23 cellular contexts compared by ENCODE assay signal in genomic region chr20:50055524-50056083, GRCh38. TPM values are rescaled to one million over a fixed set of nuclear protein-coding genes. Genes with fewer than 3 reads are reported as not detected.
DNase-seq lines count a peak whose midpoint lies in the region; ATAC-seq and TF ChIP-seq lines count a peak whose summit lies in the region.
"Had no signal": no experiment of that assay in that cellular context is flagged by ENCODE, and none has a peak within 500 bp of the region (broad histone marks: within the 10 kb centered on the region; RNA-seq: fewer than 3 reads in every experiment).

No MANE protein-coding gene starts in this region.

- DNase-seq in SK-N-SH: no peak
- no peak for DNase-seq in caudate nucleus (lab: John Stamatoyannopoulos, UW)
- DNase-seq in mesothelial cell of epicardium (ENCODE audit: low spot score in 2 of 2, unreplicated experiment in 2 of 2): no peak
- DNase-seq in type B pancreatic cell (ENCODE audit: extremely low spot score, unreplicated experiment): no peak
- no peak for DNase-seq in activated gamma-delta T cell (lab: John Stamatoyannopoulos, UW)
- no peak for DNase-seq in DMS114 treated with DMSO at 0.1 percent for 48 hours (lab: John Stamatoyannopoulos, UW; ENCODE audit: unreplicated experiment)
- DNase-seq in hypothalamus (lab: John Stamatoyannopoulos, UW): no peak
- DNase-seq: 8988T; activated CD8-positive, alpha-beta T cell treated with anti-CD3 and anti-CD28 coated beads, Interleukin-2, amount 10 ng/mL, durations not matched to agents 7 days and 5 days; activated naive CD4-positive, alpha-beta T cell treated with Interleukin-2 at 50 U/mL for 16 hours; activated T-cell treated with anti-CD3 and anti-CD28 coated beads, Interleukin-2, amount 50 U/mL, for 1 hour; effector CD8-positive, alpha-beta T cell; left colon; NCI-H146; NCI-H226; stimulated activated CD4-positive, alpha-beta T cell treated with anti-CD3 and anti-CD28 coated beads, Interleukin-4, amount 100 ng/mL, for 4 hours; stimulated activated naive CD8-positive, alpha-beta T cell treated with anti-CD3 and anti-CD28 coated beads, Interleukin-15, amount 100 ng/mL, for 72 hours; T1000 had no signal

- H3F3A ChIP-seq in SK-N-SH (replicated peaks; ENCODE audit: insufficient read depth): peaks cover 4% of the 10 kb centered on the region

- H3K36me3 Mint-ChIP-seq in mesothelial cell of epicardium: no peaks in the 10 kb centered on the region
- no peaks in the 10 kb centered on the region for H3K36me3 Mint-ChIP-seq in type B pancreatic cell

- WGBS in SK-N-SH (ENCODE audit: low lambda C conversion rate): 61% methylated on average over 14 of the region's 14 CpGs

- TF ChIP-seq CTCF in SK-N-SH (IDR thresholded peaks at IDR 0.05): no peak; the same call in 1 of the 2 replicates
- TF ChIP-seq CTCF in mesothelial cell of epicardium (IDR thresholded peaks at IDR 0.05; ENCODE audit: unreplicated experiment): no peak
- no peak for TF ChIP-seq CTCF in type B pancreatic cell (conservative IDR thresholded peaks at IDR 0.05)

- ATAC-seq in SK-N-SH treated with all-trans-retinoic acid at 6 μM for 48 hours: no peak; the same call in 2 of the 3 replicates
- ATAC-seq: activated CD4-positive, CD25-positive, alpha-beta regulatory T cell treated with anti-CD3 and anti-CD28 coated beads, Interleukin-2, amount 50 U/mL, for 24 hours; activated CD8-positive, alpha-beta T cell treated with anti-CD3 and anti-CD28 coated beads, Interleukin-2, amount 10 ng/mL, durations not matched to agents 7 days and 5 days; stimulated activated naive CD8-positive, alpha-beta T cell treated with anti-CD3 and anti-CD28 coated beads, Interleukin-15, amount 100 ng/mL, for 72 hours had no signal

- no peaks in the 10 kb centered on the region for H4K20me1 ChIP-seq in SK-N-SH (ENCODE audit: insufficient read depth)

- no peaks in the 10 kb centered on the region for H3K9me2 ChIP-seq in SK-N-SH

- H3K9me3 Mint-ChIP-seq in mesothelial cell of epicardium (no peaks in the 10 kb centered on the region), type B pancreatic cell (no peaks in the 10 kb centered on the region)
- H3K9me3 Mint-ChIP-seq: neural crest cell; stimulated activated naive CD8-positive, alpha-beta T cell treated with anti-CD3 and anti-CD28 coated beads, Interleukin-15, amount 100 ng/mL, for 72 hours had no signal

- POLR2A ChIA-PET in SK-N-SH (lab: Yijun Ruan, JAX): interaction anchor here (0.7 to 1.5 kb wide), 6 partner anchors 15 to 74 kb away, joined by 3 to 6 read pairs (median 4); partner anchors contain the start of gene SNAI1

- H3K9ac ChIP-seq in SK-N-SH: peak overlapping the region; percentile 29; the same call in 1 of the 2 replicates

- H3K27ac ChIP-seq in SK-N-SH (ENCODE audit: low read depth in 2 of 2, low read length in 1 of 2): peak overlapping the region; percentile 49 to 97; a peak in 3 of 4 replicates
- H3K27ac ChIP-seq in caudate nucleus (ENCODE audit: low read depth, low read length): peak overlapping the region; percentile 78
- H3K27ac ChIP-seq: esophagus muscularis mucosa had no signal

- no peaks in the 10 kb centered on the region for H3K27me3 Mint-ChIP-seq in mesothelial cell of epicardium (ENCODE audit: low read depth)
- H3K27me3 Mint-ChIP-seq in type B pancreatic cell: no peaks in the 10 kb centered on the region
- H3K27me3 Mint-ChIP-seq: B cell; stimulated activated naive CD8-positive, alpha-beta T cell treated with anti-CD3 and anti-CD28 coated beads, Interleukin-15, amount 100 ng/mL, for 72 hours had no signal

- H3K4me2 ChIP-seq in SK-N-SH: peak overlapping the region; percentile 61

- no peak overlapping the region for H3K4me3 ChIP-seq in SK-N-SH (ENCODE audit: low read depth in 2 of 2, low read length in 1 of 2)
- H3K4me3 ChIP-seq: esophagus muscularis mucosa had no signal

- peak overlapping the region; percentile 88 for H2AFZ ChIP-seq in SK-N-SH (ENCODE audit: low read depth)

- peaks cover 20% of the 10 kb centered on the region for H3K4me1 Mint-ChIP-seq in mesothelial cell of epicardium
- H3K4me1 Mint-ChIP-seq in type B pancreatic cell (ENCODE audit: unreplicated experiment): peaks cover 16% of the 10 kb centered on the region

- H3K9me3 ChIP-seq in SK-N-SH: no peaks in the 10 kb centered on the region
- H3K9me3 ChIP-seq: esophagus muscularis mucosa had no signal

- no peaks in the 10 kb centered on the region for H3K27me3 ChIP-seq in SK-N-SH (ENCODE audit: insufficient read depth)
- H3K27me3 ChIP-seq: esophagus muscularis mucosa had no signal

- CTCF ChIA-PET in SK-N-SH (lab: Yijun Ruan, JAX): interaction anchor here (0.9 to 5.2 kb wide), 6 partner anchors 8 to 76 kb away, joined by 3 to 29 read pairs (median 8); partner anchors contain the start of gene SNAI1

- TF ChIP-seq RAD21 in SK-N-SH (IDR thresholded peaks at IDR 0.05; ENCODE audit: low read length): no peak

- H3K79me2 ChIP-seq in SK-N-SH (ENCODE audit: insufficient read depth): no peaks in the 10 kb centered on the region

- H3K27ac Mint-ChIP-seq in mesothelial cell of epicardium (peak overlapping the region; percentile 83), type B pancreatic cell (peak overlapping the region; percentile 83)
- H3K27ac Mint-ChIP-seq: activated CD8-positive, alpha-beta T cell treated with anti-CD3 and anti-CD28 coated beads, Interleukin-2, amount 10 ng/mL, durations not matched to agents 7 days and 5 days; B cell; stimulated activated naive CD8-positive, alpha-beta T cell treated with anti-CD3 and anti-CD28 coated beads, Interleukin-15, amount 100 ng/mL, for 72 hours had no signal

- peaks cover 6 to 37% of the 10 kb centered on the region in 2 experiments; a peak in 3 of 4 replicates for H3K4me1 ChIP-seq in SK-N-SH (ENCODE audit: control insufficient read depth in 1 of 2, insufficient read depth in 2 of 2, low read depth in 1 of 2, low read length in 1 of 2)

- TF ChIP-seq EP300 in SK-N-SH (IDR thresholded peaks at IDR 0.05; ENCODE audit: borderline replicate concordance in 1 of 2, low read depth in 1 of 2, low read length in 1 of 2): no peak

- H3K36me3 ChIP-seq in SK-N-SH (replicated peaks in 1 of 2; ENCODE audit: control insufficient read depth in 1 of 2, insufficient read depth in 2 of 2, low read length in 1 of 2): no peaks in the 10 kb centered on the region
- H3K36me3 ChIP-seq: esophagus muscularis mucosa had no signal

- no peak overlapping the region for H3K4me3 Mint-ChIP-seq in mesothelial cell of epicardium
- peak overlapping the region; percentile 65 for H3K4me3 Mint-ChIP-seq in type B pancreatic cell
- H3K4me3 Mint-ChIP-seq: activated CD8-positive, alpha-beta T cell treated with anti-CD3 and anti-CD28 coated beads, Interleukin-2, amount 10 ng/mL, durations not matched to agents 7 days and 5 days; B cell; neural crest cell; stimulated activated naive CD8-positive, alpha-beta T cell treated with anti-CD3 and anti-CD28 coated beads, Interleukin-15, amount 100 ng/mL, for 72 hours had no signal

TF ChIP-seq in SK-N-SH, 30 proteins besides CTCF, POLR2A, EP300 and RAD21 (continues in another document):
- no peak for TF ChIP-seq SMC3 (IDR thresholded peaks at IDR 0.05; ENCODE audit: low read depth, low read length)
- TF ChIP-seq CHD2 (IDR thresholded peaks at IDR 0.05; ENCODE audit: low read length, partially characterized antibody): no peak
- no peak for TF ChIP-seq YY1 (IDR thresholded peaks at IDR 0.05; ENCODE audit: low read depth)
- no peak for TF ChIP-seq RXRA (IDR thresholded peaks at IDR 0.05; ENCODE audit: borderline replicate concordance, low read depth)
- TF ChIP-seq NFIC (IDR thresholded peaks at IDR 0.05; ENCODE audit: borderline replicate concordance): no peak
- TF ChIP-seq, protein P1, sequence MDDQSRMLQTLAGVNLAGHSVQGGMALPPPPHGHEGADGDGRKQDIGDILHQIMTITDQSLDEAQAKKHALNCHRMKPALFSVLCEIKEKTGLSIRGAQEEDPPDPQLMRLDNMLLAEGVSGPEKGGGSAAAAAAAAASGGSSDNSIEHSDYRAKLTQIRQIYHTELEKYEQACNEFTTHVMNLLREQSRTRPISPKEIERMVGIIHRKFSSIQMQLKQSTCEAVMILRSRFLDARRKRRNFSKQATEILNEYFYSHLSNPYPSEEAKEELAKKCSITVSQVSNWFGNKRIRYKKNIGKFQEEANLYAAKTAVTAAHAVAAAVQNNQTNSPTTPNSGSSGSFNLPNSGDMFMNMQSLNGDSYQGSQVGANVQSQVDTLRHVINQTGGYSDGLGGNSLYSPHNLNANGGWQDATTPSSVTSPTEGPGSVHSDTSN (IDR thresholded peaks at IDR 0.05): no peak
- no peak for TF ChIP-seq NRF1 (IDR thresholded peaks at IDR 0.05; ENCODE audit: low read depth, low read length)
- no peak for TF ChIP-seq GATA2 (CRISPR knock-in tag; IDR thresholded peaks at IDR 0.05)
- no peak for TF ChIP-seq MEF2A (IDR thresholded peaks at IDR 0.05; ENCODE audit: borderline replicate concordance, low read depth)
- TF ChIP-seq TEAD4 (IDR thresholded peaks at IDR 0.05; ENCODE audit: borderline replicate concordance, insufficient read depth): no peak

TF ChIP-seq in SK-N-SH treated with all-trans-retinoic acid at 6 μM for 48 hours, 23 proteins besides CTCF, POLR2A, EP300 and RAD21:
- no peak for TF ChIP-seq ZNF70 (CRISPR knock-in tag; IDR thresholded peaks at IDR 0.05)
- TF ChIP-seq ESRRG (CRISPR knock-in tag; IDR thresholded peaks at IDR 0.05): no peak
- no peak for TF ChIP-seq PPARA (CRISPR knock-in tag; IDR thresholded peaks at IDR 0.05; ENCODE audit: borderline replicate concordance)
- no peak for TF ChIP-seq ZC3H10 (CRISPR knock-in tag; IDR thresholded peaks at IDR 0.05)
- no peak for TF ChIP-seq BACH2 (CRISPR knock-in tag; IDR thresholded peaks at IDR 0.05; ENCODE audit: borderline replicate concordance)
- TF ChIP-seq OSR1 (CRISPR knock-in tag; IDR thresholded peaks at IDR 0.05): no peak
- no peak for TF ChIP-seq ZNF8 (CRISPR knock-in tag; IDR thresholded peaks at IDR 0.05)

RNA-seq across cellular contexts. Expression of gene UBE2V1, which starts 57.3 kb away (rescaled TPM):
- 99.7 and 100 TPM in 2 replicates for polyA plus RNA-seq in SK-N-SH (2012; rRNA removed)
- polyA plus RNA-seq in SK-N-SH (2012; cell fraction: cytosol; rRNA removed): 108 and 138 TPM in 2 replicates
- 79.8 and 106 TPM in 2 replicates for polyA plus RNA-seq in SK-N-SH (2012; cell fraction: nucleus; rRNA removed)
- total RNA-seq in mesothelial cell of epicardium (134 to 139 TPM (median 138 TPM) in 3 replicates), type B pancreatic cell (ENCODE audit: low replicate concordance) (90.5 and 117 TPM in 2 replicates)
